In genomic region chr5:106386287-106386686, GRCh38 we compare ENCODE assay signal across 8 cellular contexts.
"Had no signal": no experiment of that assay in that cellular context is flagged by ENCODE, and none has a peak within 500 bp of the region (broad histone marks: within the 10 kb centered on the region; RNA-seq: fewer than 3 reads in every experiment).

No MANE protein-coding gene starts in this region.

- DNase-seq: GM23248, GOT3, H9, HCEC 1CT, IMR-90, KG1 had no signal

- ATAC-seq: K562 had no signal

- H3K4me3 ChIP-seq: GM23248, K562 had no signal

- H2AFZ ChIP-seq: GM23248 had no signal

- FAIRE-seq: HTR-8/SVneo, K562 had no signal

- H3K9ac ChIP-seq: GM23248 had no signal

- H3K27ac ChIP-seq: GM23248 had no signal
